ENCODE assay signal across 9 cellular contexts in the genomic region with DNA sequence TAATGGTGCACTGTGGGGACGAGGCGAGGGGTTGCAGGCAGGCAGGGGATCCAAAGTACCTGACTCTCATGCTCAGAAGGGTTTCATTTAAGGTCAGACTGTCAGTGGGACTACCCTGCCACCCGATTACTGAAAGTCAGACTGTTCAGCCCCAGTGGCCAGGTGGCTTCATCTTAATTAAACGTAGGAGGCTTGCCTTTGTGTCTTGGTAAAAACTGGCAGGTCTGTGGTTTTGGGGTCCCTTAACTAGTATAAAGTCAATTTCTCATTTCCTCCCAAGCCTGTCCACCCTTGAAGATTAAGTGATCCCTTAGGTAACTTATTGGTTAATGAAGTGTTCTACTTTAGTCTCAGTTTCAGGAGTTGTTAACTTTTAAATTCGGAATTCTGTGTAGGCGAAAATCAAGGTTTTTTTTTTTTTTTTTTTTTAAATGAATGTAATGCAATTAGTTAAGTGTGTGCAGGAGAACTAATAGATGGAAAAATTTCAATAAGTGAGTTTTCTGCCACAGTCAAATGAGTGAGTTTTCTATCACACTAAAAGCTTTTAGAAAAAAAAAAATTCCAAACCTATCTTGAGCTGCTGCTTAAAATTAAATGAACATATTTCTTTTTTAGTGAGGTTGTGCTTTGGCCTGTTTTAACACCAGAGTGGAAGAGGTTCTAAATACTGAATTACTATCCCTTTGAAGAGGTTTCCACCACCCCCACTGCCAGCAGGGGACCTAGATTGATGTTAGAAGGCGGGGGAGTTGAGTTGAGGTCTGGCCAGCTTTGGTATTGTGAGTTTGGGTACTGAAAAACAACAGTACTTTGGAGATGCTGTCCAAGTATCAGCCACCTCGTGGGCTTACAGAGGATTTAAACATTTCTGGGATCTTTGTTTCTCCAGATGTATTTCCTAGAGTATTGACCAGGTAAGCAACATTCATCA. TPM values are rescaled to one million over a fixed set of nuclear protein-coding genes. Genes with fewer than 3 reads are reported as not detected.
DNase-seq lines count a peak whose midpoint lies in the region; ATAC-seq lines count a peak whose summit lies in the region.
"Had no signal": no experiment of that assay in that cellular context is flagged by ENCODE, and none has a peak within 500 bp of the region (broad histone marks: within the 10 kb centered on the region; RNA-seq: fewer than 3 reads in every experiment).

No MANE protein-coding gene starts in this region.

- peak; percentile 15 for DNase-seq in stimulated activated naive CD8-positive, alpha-beta T cell treated with anti-CD3 and anti-CD28 coated beads, Interleukin-15, Interleukin-2, amounts not matched to agents 100 U/mL and 50 U/mL, for 24 hours
- DNase-seq in Kasumi-1 (lab: John Stamatoyannopoulos, UW): no peak
- no peak for DNase-seq in T-helper 1 cell
- DNase-seq in NK-92 treated with Interleukin-12 subunit alpha and Interleukin-12 subunit beta, amount 100 ng/mL, for 24 hours (lab: John Stamatoyannopoulos, UW): no peak
- DNase-seq: GM23248 had no signal

- no peaks in the 10 kb centered on the region for H3K27me3 Mint-ChIP-seq in IgD-negative memory B cell

- ATAC-seq in GM19043 (IDR thresholded peaks at IDR 0.05; ENCODE audit: low read depth, unreplicated experiment) (peak; percentile 64), HG02623 (IDR thresholded peaks at IDR 0.05; ENCODE audit: unreplicated experiment) (peak; percentile 73)
- peak; percentile 42 for ATAC-seq in stimulated activated naive CD8-positive, alpha-beta T cell treated with anti-CD3 and anti-CD28 coated beads, Interleukin-15, Interleukin-2, amounts not matched to agents 100 U/mL and 50 U/mL, for 24 hours
- ATAC-seq: sciatic nerve had no signal

- peak overlapping the region; percentile 78 to 93 (median 82) for H3K27ac Mint-ChIP-seq in IgD-negative memory B cell

- peaks cover 4% of the 10 kb centered on the region for H3K36me3 Mint-ChIP-seq in IgD-negative memory B cell

- H3K9me3 Mint-ChIP-seq in IgD-negative memory B cell: no peaks in the 10 kb centered on the region

- H3K4me3 Mint-ChIP-seq in IgD-negative memory B cell: peak overlapping the region; percentile 65 to 85 (median 80)

- H3K4me1 Mint-ChIP-seq in IgD-negative memory B cell: peaks cover 64 to 85% (median 70%) of the 10 kb centered on the region in 3 donors

RNA-seq across cellular contexts. Expression of a gene that starts 15.2 kb away (rescaled TPM):
- polyA plus RNA-seq in IgD-negative memory B cell: 38.3 TPM

RNA-seq across cellular contexts. Expression of a gene that starts 41.2 kb away (rescaled TPM):
- 23.0 TPM for polyA plus RNA-seq in IgD-negative memory B cell
